Comparison of ENCODE assay signal across 14 cellular contexts in genomic region chr5:72242796-72243475, GRCh38.
DNase-seq lines count a peak whose midpoint lies in the region; TF ChIP-seq lines count a peak whose summit lies in the region.
"Had no signal": no experiment of that assay in that cellular context is flagged by ENCODE, and none has a peak within 500 bp of the region (broad histone marks: within the 10 kb centered on the region; RNA-seq: fewer than 3 reads in every experiment).

No MANE protein-coding gene starts in this region.

- no peak overlapping the region for H2BK20ac ChIP-seq in H9 (ENCODE audit: low read depth, low read length, poor library complexity, severe bottlenecking)

- H3K4me3 ChIP-seq in endodermal cell (ENCODE audit: low read length) = no peak overlapping the region

- DNase-seq in H9 (no peak), NCI-H526 treated with DMSO at 0.1 percent for 48 hours (lab: John Stamatoyannopoulos, UW) (peak; percentile 10), endodermal cell (no peak), pons (ENCODE audit: low spot score) (peak; percentile 53), HPDE6-E6E7 (ENCODE audit: extremely low spot score) (no peak), NCI-H345 (lab: John Stamatoyannopoulos, UW) (no peak)
- no peak for DNase-seq in stimulated activated CD4-positive, alpha-beta T cell treated with anti-CD3 and anti-CD28 coated beads, Interleukin-1b, Interleukin-23, amount 100 ng/mL, for 48 hours
- DNase-seq in activated naive CD4-positive, alpha-beta T cell treated with anti-CD3 and anti-CD28 coated beads for 36 hours = no peak
- DNase-seq: activated CD4-positive, alpha-beta T cell treated with anti-CD3 and anti-CD28 coated beads for 36 hours; DMS153; foreskin melanocyte; NCI-H1436 treated with DMSO at 0.1 percent for 48 hours; stimulated activated CD4-positive, alpha-beta T cell treated with anti-CD3 and anti-CD28 coated beads, Interleukin-4, amount 100 ng/mL, for 4 hours had no signal

- no peak overlapping the region for H3K27ac ChIP-seq in H9 (ENCODE audit: insufficient read length, low read depth, low read length)
- H3K27ac ChIP-seq in endodermal cell (ENCODE audit: low read depth, low read length) = peak overlapping the region; percentile 13

- H3K4me1 Mint-ChIP-seq in H9 = peaks cover 57 to 74% of the 10 kb centered on the region in 2 experiments
- H3K4me1 Mint-ChIP-seq in endodermal cell = peaks cover 35% of the 10 kb centered on the region
- peaks cover 14% of the 10 kb centered on the region for H3K4me1 Mint-ChIP-seq in activated naive CD4-positive, alpha-beta T cell treated with anti-CD3 and anti-CD28 coated beads for 36 hours (ENCODE audit: low read depth)

- H2AK5ac ChIP-seq in H9 (ENCODE audit: insufficient read length, low read length) = no peak overlapping the region

- no peak overlapping the region for H2BK5ac ChIP-seq in H9 (ENCODE audit: insufficient read length, low read length)

- H2AFZ ChIP-seq in H9 (ENCODE audit: low read length) = no peak overlapping the region

- H4K91ac ChIP-seq in H9 (ENCODE audit: insufficient read length, low read depth, low read length) = no peak overlapping the region

- H4K8ac ChIP-seq in H9 (replicated peaks; ENCODE audit: insufficient read length, low read depth, low read length) = no peak overlapping the region

- H3K4me1 ChIP-seq in H9 (ENCODE audit: insufficient read depth, low read length) (peaks cover 8% of the 10 kb centered on the region; the same call in 1 of the 2 replicates), endodermal cell (ENCODE audit: control insufficient read depth, insufficient read depth, low read length) (no peaks in the 10 kb centered on the region)

- H3K9me3 ChIP-seq in H9 (ENCODE audit: control insufficient read depth, low read depth, low read length) (no peaks in the 10 kb centered on the region), endodermal cell (ENCODE audit: control insufficient read depth, low read length) (no peaks in the 10 kb centered on the region)

- H3K36me3 Mint-ChIP-seq in H9 (ENCODE audit: insufficient read depth in 1 of 3, low read depth in 3 of 3) (no peaks in the 10 kb centered on the region), endodermal cell (ENCODE audit: low read depth) (no peaks in the 10 kb centered on the region)
- H3K36me3 Mint-ChIP-seq in activated naive CD4-positive, alpha-beta T cell treated with anti-CD3 and anti-CD28 coated beads for 36 hours (ENCODE audit: low read depth) = peaks cover 15% of the 10 kb centered on the region

- CTCF ChIA-PET in activated naive CD4-positive, alpha-beta T cell treated with anti-CD3 and anti-CD28 coated beads for 36 hours (lab: Charles Lee) = no interaction called here

- H3K18ac ChIP-seq in H9 (ENCODE audit: insufficient read length, low read depth, low read length) = no peak overlapping the region

- H3K4me3 Mint-ChIP-seq in H9 (no peak overlapping the region; a peak in 1 of 5 replicates), endodermal cell (no peak overlapping the region)
- no peak overlapping the region for H3K4me3 Mint-ChIP-seq in activated naive CD4-positive, alpha-beta T cell treated with anti-CD3 and anti-CD28 coated beads for 36 hours
- H3K4me3 Mint-ChIP-seq: activated CD4-positive, alpha-beta T cell treated with anti-CD3 and anti-CD28 coated beads for 36 hours; stimulated activated memory B cell treated with anti-CD40 and anti-IgM and Interleukin-4, amounts not matched to agents 10 μg/mL and 1 μg/mL and 100 μg/mL, for 72 hours had no signal

- H3K23ac ChIP-seq in H9 (ENCODE audit: insufficient read length, low read depth, low read length) = no peak overlapping the region

- no peaks in the 10 kb centered on the region for H3K27me3 ChIP-seq in H9 (ENCODE audit: insufficient read depth, low read length)
- H3K27me3 ChIP-seq in endodermal cell (ENCODE audit: control insufficient read depth, insufficient read depth, low read length, poor library complexity, severe bottlenecking) = no peaks in the 10 kb centered on the region

- no peaks in the 10 kb centered on the region for H3K79me2 ChIP-seq in H9 (ENCODE audit: insufficient read depth, low read length)

- H3K9me3 Mint-ChIP-seq in H9 (no peaks in the 10 kb centered on the region), endodermal cell (no peaks in the 10 kb centered on the region)
- no peaks in the 10 kb centered on the region for H3K9me3 Mint-ChIP-seq in activated naive CD4-positive, alpha-beta T cell treated with anti-CD3 and anti-CD28 coated beads for 36 hours
- H3K9me3 Mint-ChIP-seq: stimulated activated memory B cell treated with anti-CD40 and anti-IgM and Interleukin-4, amounts not matched to agents 10 μg/mL and 1 μg/mL and 100 μg/mL, for 72 hours had no signal

- no peak for TF ChIP-seq CTCF in H9 (conservative IDR thresholded peaks at IDR 0.05)
- TF ChIP-seq CTCF in endodermal cell (conservative IDR thresholded peaks at IDR 0.05) = no peak

- no peaks in the 10 kb centered on the region for H3K79me1 ChIP-seq in H9 (ENCODE audit: insufficient read depth, low read depth, low read length, poor library complexity, severe bottlenecking)

- intact Hi-C loops in activated naive CD4-positive, alpha-beta T cell treated with anti-CD3 and anti-CD28 coated beads for 36 hours (cut with micrococcal nuclease) = no loop called here

- H4K5ac ChIP-seq in H9 (ENCODE audit: insufficient read length, low read depth, low read length) = no peak overlapping the region

- no peaks in the 10 kb centered on the region for H3K27me3 Mint-ChIP-seq in H9 (ENCODE audit: low read depth)
- no peaks in the 10 kb centered on the region for H3K27me3 Mint-ChIP-seq in endodermal cell (ENCODE audit: insufficient read depth)
- no peaks in the 10 kb centered on the region for H3K27me3 Mint-ChIP-seq in activated naive CD4-positive, alpha-beta T cell treated with anti-CD3 and anti-CD28 coated beads for 36 hours (ENCODE audit: low read depth)
- H3K27me3 Mint-ChIP-seq: activated CD4-positive, alpha-beta T cell treated with anti-CD3 and anti-CD28 coated beads for 36 hours; stimulated activated memory B cell treated with anti-CD40 and anti-IgM and Interleukin-4, amounts not matched to agents 10 μg/mL and 1 μg/mL and 100 μg/mL, for 72 hours had no signal

- no peak overlapping the region for H3K4me2 ChIP-seq in H9 (ENCODE audit: insufficient read depth, insufficient read length, low read length)

- no peaks in the 10 kb centered on the region for H3K23me2 ChIP-seq in H9 (ENCODE audit: insufficient read length, low read depth, low read length, poor library complexity, severe bottlenecking)

- no peak overlapping the region for H3K4ac ChIP-seq in H9 (ENCODE audit: low read depth, low read length)

- H3K14ac ChIP-seq in H9 (ENCODE audit: insufficient read depth, low read length) = no peak overlapping the region

- H2BK120ac ChIP-seq in H9 (ENCODE audit: low read depth, low read length, poor library complexity, severe bottlenecking) = no peak overlapping the region

- no CpG with 5 or more reads among the region's 7 CpGs for WGBS in H9 (ENCODE audit: extremely low coverage, insufficient read length, low lambda C conversion rate)
- 85 to 89% methylated on average over 4 to 7 of the region's 7 CpGs for WGBS in endodermal cell (ENCODE audit: insufficient coverage in 1 of 2, insufficient read length in 1 of 2), 2 experiments

- H3K36me3 ChIP-seq in endodermal cell (ENCODE audit: control insufficient read depth, insufficient read depth, low read length) = peaks cover 8% of the 10 kb centered on the region

- no peak overlapping the region for H2BK12ac ChIP-seq in H9 (ENCODE audit: insufficient read length, low read depth, low read length)

- H2BK15ac ChIP-seq in H9 (ENCODE audit: low read depth, low read length) = no peak overlapping the region

- H3K56ac ChIP-seq in H9 (ENCODE audit: insufficient read length, low read depth, low read length) = no peak overlapping the region

- no peaks in the 10 kb centered on the region for H4K20me1 ChIP-seq in H9 (ENCODE audit: control insufficient read depth, insufficient read depth, insufficient read length)

- H3K27ac Mint-ChIP-seq in H9 (peak overlapping the region; percentile 65 to 88 (median 82); a peak in 5 of 7 replicates), endodermal cell (peak overlapping the region; percentile 27)
- H3K27ac Mint-ChIP-seq in activated naive CD4-positive, alpha-beta T cell treated with anti-CD3 and anti-CD28 coated beads for 36 hours = no peak overlapping the region
- H3K27ac Mint-ChIP-seq: activated CD4-positive, alpha-beta T cell treated with anti-CD3 and anti-CD28 coated beads for 36 hours; stimulated activated memory B cell treated with anti-CD40 and anti-IgM and Interleukin-4, amounts not matched to agents 10 μg/mL and 1 μg/mL and 100 μg/mL, for 72 hours had no signal

- no peak overlapping the region for H3K9ac ChIP-seq in H9 (ENCODE audit: extremely low read depth, insufficient read length, low read length)
- H3K9ac ChIP-seq in endodermal cell (ENCODE audit: extremely low read depth, low read length, poor library complexity, severe bottlenecking) = no peak overlapping the region

- no peak overlapping the region for H3T11ph ChIP-seq in H9 (ENCODE audit: low read length)

Comparison
In these comparisons a context has a peak if more than half of its experiments do, and no peak if none do; other contexts are left out.
1. DNase-seq: peak in NCI-H526 treated with DMSO at 0.1 percent for 48 hours (single experiment) and pons (single experiment); none in H9 (single experiment), endodermal cell (single experiment), stimulated activated CD4-positive, alpha-beta T cell treated with anti-CD3 and anti-CD28 coated beads, Interleukin-1b, Interleukin-23, amount 100 ng/mL, for 48 hours (single experiment), activated naive CD4-positive, alpha-beta T cell treated with anti-CD3 and anti-CD28 coated beads for 36 hours (single experiment), HPDE6-E6E7 (single experiment) and NCI-H345 (single experiment).